1 cellular context compared by ENCODE assay signal in the genomic region with DNA sequence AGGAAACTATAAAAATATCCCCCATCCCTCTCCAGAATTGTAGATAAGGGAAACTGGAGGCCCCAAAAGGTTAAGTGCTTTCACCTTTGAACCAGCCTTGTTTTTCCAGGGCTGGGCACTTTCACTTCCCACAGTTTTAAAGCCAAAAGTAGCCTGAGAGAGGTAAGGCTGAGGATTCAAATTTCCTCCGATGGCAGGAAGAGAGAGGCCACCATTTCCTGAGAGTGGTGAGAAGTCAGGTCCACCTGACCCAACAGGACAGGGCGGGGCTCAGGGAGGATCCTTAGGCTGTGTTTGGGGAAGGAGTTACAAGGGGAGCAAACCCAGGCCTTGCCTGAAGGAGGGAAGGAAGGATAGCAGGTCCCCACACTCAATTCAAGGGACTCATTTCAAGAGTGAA.
TF ChIP-seq lines count a peak whose summit lies in the region.

No MANE protein-coding gene starts in this region.

TF ChIP-seq in GM23338, 12 proteins besides CTCF, POLR2A, EP300 and RAD21 (continued from another document):
- TF ChIP-seq, protein P1, sequence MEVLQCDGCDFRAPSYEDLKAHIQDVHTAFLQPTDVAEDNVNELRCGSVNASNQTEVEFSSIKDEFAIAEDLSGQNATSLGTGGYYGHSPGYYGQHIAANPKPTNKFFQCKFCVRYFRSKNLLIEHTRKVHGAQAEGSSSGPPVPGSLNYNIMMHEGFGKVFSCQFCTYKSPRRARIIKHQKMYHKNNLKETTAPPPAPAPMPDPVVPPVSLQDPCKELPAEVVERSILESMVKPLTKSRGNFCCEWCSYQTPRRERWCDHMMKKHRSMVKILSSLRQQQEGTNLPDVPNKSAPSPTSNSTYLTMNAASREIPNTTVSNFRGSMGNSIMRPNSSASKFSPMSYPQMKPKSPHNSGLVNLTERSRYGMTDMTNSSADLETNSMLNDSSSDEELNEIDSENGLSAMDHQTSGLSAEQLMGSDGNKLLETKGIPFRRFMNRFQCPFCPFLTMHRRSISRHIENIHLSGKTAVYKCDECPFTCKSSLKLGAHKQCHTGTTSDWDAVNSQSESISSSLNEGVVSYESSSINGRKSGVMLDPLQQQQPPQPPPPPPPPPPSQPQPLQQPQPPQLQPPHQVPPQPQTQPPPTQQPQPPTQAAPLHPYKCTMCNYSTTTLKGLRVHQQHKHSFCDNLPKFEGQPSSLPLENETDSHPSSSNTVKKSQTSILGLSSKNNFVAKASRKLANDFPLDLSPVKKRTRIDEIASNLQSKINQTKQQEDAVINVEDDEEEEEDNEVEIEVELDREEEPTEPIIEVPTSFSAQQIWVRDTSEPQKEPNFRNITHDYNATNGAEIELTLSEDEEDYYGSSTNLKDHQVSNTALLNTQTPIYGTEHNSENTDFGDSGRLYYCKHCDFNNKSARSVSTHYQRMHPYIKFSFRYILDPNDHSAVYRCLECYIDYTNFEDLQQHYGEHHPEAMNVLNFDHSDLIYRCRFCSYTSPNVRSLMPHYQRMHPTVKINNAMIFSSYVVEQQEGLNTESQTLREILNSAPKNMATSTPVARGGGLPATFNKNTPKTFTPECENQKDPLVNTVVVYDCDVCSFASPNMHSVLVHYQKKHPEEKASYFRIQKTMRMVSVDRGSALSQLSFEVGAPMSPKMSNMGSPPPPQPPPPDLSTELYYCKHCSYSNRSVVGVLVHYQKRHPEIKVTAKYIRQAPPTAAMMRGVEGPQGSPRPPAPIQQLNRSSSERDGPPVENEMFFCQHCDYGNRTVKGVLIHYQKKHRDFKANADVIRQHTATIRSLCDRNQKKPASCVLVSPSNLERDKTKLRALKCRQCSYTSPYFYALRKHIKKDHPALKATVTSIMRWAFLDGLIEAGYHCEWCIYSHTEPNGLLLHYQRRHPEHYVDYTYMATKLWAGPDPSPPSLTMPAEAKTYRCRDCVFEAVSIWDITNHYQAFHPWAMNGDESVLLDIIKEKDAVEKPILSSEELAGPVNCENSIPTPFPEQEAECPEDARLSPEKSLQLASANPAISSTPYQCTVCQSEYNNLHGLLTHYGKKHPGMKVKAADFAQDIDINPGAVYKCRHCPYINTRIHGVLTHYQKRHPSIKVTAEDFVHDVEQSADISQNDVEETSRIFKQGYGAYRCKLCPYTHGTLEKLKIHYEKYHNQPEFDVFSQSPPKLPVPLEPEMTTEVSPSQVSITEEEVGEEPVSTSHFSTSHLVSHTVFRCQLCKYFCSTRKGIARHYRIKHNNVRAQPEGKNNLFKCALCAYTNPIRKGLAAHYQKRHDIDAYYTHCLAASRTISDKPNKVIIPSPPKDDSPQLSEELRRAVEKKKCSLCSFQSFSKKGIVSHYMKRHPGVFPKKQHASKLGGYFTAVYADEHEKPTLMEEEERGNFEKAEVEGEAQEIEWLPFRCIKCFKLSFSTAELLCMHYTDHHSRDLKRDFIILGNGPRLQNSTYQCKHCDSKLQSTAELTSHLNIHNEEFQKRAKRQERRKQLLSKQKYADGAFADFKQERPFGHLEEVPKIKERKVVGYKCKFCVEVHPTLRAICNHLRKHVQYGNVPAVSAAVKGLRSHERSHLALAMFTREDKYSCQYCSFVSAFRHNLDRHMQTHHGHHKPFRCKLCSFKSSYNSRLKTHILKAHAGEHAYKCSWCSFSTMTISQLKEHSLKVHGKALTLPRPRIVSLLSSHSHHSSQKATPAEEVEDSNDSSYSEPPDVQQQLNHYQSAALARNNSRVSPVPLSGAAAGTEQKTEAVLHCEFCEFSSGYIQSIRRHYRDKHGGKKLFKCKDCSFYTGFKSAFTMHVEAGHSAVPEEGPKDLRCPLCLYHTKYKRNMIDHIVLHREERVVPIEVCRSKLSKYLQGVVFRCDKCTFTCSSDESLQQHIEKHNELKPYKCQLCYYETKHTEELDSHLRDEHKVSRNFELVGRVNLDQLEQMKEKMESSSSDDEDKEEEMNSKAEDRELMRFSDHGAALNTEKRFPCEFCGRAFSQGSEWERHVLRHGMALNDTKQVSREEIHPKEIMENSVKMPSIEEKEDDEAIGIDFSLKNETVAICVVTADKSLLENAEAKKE (CRISPR knock-in tag; IDR thresholded peaks at IDR 0.05): no peak
- no peak for TF ChIP-seq EZH2 (IDR thresholded peaks at IDR 0.05; ENCODE audit: low read depth, unreplicated experiment)
- TF ChIP-seq STAT1 (IDR thresholded peaks at IDR 0.05; ENCODE audit: unreplicated experiment): no peak
TF ChIP-seq in GM23338: peak in this region for 0.
